In the genomic region with DNA sequence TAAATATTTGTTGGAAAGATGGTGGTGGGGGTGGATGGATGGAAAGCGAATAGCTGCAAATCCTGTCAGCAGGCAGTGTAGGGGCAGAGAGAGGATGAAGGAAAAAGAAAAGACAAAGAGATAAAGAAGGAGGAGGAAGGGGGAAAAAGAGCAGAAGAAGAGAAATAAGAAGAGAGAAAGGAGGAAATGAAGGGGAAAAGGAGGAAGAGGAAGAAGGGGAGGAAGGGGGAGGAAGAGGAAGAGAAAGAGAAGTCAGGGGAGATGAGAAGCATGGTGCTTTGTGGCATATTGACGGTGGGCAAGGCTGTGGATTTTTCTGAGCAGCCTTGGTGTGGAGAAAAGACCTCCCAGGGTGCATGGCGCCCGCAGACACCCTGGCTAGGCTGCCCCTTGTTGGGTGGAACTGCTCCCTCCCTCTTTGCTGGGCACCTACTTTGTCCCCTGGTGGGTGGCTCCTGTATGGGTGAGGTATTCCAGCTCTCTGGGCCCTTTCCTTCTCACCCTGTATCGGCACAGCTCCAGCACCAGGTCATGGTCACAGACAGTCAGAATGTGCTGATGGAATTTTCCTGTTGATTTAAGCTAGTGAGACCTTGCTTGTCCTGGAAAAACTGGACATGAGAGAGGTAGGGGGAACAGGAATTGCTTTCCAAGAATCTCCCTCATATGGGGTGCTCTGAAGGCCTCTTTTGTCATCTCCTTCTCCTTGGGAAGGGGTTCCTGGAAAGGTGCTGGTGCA, we compare ENCODE assay signal across 2 cellular contexts.
TF ChIP-seq lines count a peak whose summit lies in the region.

No MANE protein-coding gene starts in this region.

TF ChIP-seq in HEK293, 187 proteins besides CTCF, POLR2A, EP300 and RAD21:
- TF ChIP-seq ZNF366 (tag by site-specific recombination; conservative IDR thresholded peaks at IDR 0.05) (peak; percentile 62), GLIS1 (tag by site-specific recombination; IDR thresholded peaks at IDR 0.05) (peak; percentile 34; the same call in 1 of the 2 replicates), ZNF473 (tag by site-specific recombination; IDR thresholded peaks at IDR 0.05) (0 out of 2 replicates have a peak, but pooled peaks have one; percentile 60), ZNF776 (tag by site-specific recombination; IDR thresholded peaks at IDR 0.05; ENCODE audit: borderline replicate concordance) (peak; percentile 73; the same call in 1 of the 2 replicates), ZNF561 (tag by site-specific recombination; IDR thresholded peaks at IDR 0.05; ENCODE audit: borderline replicate concordance) (no peak), HOXA7 (CRISPR knock-in tag; IDR thresholded peaks at IDR 0.05; ENCODE audit: borderline replicate concordance) (no peak), ZNF701 (tag by site-specific recombination; IDR thresholded peaks at IDR 0.05) (no peak), ZNF664 (tag by site-specific recombination; IDR thresholded peaks at IDR 0.05) (no peak)
- TF ChIP-seq, protein P1, sequence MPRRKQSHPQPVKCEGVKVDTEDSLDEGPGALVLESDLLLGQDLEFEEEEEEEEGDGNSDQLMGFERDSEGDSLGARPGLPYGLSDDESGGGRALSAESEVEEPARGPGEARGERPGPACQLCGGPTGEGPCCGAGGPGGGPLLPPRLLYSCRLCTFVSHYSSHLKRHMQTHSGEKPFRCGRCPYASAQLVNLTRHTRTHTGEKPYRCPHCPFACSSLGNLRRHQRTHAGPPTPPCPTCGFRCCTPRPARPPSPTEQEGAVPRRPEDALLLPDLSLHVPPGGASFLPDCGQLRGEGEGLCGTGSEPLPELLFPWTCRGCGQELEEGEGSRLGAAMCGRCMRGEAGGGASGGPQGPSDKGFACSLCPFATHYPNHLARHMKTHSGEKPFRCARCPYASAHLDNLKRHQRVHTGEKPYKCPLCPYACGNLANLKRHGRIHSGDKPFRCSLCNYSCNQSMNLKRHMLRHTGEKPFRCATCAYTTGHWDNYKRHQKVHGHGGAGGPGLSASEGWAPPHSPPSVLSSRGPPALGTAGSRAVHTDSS (tag by site-specific recombination; IDR thresholded peaks at IDR 0.05): peak; percentile 60
- TF ChIP-seq, protein P2, sequence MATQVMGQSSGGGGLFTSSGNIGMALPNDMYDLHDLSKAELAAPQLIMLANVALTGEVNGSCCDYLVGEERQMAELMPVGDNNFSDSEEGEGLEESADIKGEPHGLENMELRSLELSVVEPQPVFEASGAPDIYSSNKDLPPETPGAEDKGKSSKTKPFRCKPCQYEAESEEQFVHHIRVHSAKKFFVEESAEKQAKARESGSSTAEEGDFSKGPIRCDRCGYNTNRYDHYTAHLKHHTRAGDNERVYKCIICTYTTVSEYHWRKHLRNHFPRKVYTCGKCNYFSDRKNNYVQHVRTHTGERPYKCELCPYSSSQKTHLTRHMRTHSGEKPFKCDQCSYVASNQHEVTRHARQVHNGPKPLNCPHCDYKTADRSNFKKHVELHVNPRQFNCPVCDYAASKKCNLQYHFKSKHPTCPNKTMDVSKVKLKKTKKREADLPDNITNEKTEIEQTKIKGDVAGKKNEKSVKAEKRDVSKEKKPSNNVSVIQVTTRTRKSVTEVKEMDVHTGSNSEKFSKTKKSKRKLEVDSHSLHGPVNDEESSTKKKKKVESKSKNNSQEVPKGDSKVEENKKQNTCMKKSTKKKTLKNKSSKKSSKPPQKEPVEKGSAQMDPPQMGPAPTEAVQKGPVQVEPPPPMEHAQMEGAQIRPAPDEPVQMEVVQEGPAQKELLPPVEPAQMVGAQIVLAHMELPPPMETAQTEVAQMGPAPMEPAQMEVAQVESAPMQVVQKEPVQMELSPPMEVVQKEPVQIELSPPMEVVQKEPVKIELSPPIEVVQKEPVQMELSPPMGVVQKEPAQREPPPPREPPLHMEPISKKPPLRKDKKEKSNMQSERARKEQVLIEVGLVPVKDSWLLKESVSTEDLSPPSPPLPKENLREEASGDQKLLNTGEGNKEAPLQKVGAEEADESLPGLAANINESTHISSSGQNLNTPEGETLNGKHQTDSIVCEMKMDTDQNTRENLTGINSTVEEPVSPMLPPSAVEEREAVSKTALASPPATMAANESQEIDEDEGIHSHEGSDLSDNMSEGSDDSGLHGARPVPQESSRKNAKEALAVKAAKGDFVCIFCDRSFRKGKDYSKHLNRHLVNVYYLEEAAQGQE (tag by site-specific recombination; IDR thresholded peaks at IDR 0.05): no peak

TF ChIP-seq in K562, 482 proteins besides CTCF, POLR2A, EP300 and RAD21:
- TF ChIP-seq CSDE1 (IDR thresholded peaks at IDR 0.05): no peak
- TF ChIP-seq SRSF3 (IDR thresholded peaks at IDR 0.05; ENCODE audit: insufficient read depth, low read length): no peak
- TF ChIP-seq NRF1 (conservative IDR thresholded peaks at IDR 0.05 in 1 of 2, IDR thresholded peaks at IDR 0.05 in 1 of 2): no peak
- no peak for TF ChIP-seq POLR2AphosphoS5 (IDR thresholded peaks at IDR 0.05; ENCODE audit: control insufficient read depth, insufficient read depth, low read depth, low read length)
- no peak for TF ChIP-seq TAF9B (IDR thresholded peaks at IDR 0.05; ENCODE audit: partially characterized antibody)
- no peak for TF ChIP-seq MEF2D (tag; conservative IDR thresholded peaks at IDR 0.05; ENCODE audit: low read depth)
- TF ChIP-seq CHD2 (IDR thresholded peaks at IDR 0.05; ENCODE audit: low read depth, low read length): no peak
- TF ChIP-seq RUNX1 (IDR thresholded peaks at IDR 0.05; ENCODE audit: low read depth): no peak
- TF ChIP-seq, protein P3, sequence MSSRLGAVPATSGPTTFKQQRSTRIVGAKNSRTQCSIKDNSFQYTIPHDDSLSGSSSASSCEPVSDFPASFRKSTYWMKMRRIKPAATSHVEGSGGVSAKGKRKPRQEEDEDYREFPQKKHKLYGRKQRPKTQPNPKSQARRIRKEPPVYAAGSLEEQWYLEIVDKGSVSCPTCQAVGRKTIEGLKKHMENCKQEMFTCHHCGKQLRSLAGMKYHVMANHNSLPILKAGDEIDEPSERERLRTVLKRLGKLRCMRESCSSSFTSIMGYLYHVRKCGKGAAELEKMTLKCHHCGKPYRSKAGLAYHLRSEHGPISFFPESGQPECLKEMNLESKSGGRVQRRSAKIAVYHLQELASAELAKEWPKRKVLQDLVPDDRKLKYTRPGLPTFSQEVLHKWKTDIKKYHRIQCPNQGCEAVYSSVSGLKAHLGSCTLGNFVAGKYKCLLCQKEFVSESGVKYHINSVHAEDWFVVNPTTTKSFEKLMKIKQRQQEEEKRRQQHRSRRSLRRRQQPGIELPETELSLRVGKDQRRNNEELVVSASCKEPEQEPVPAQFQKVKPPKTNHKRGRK (tag; IDR thresholded peaks at IDR 0.05): peak; percentile 40; the same call in 1 of the 2 replicates
- TF ChIP-seq, protein P4, sequence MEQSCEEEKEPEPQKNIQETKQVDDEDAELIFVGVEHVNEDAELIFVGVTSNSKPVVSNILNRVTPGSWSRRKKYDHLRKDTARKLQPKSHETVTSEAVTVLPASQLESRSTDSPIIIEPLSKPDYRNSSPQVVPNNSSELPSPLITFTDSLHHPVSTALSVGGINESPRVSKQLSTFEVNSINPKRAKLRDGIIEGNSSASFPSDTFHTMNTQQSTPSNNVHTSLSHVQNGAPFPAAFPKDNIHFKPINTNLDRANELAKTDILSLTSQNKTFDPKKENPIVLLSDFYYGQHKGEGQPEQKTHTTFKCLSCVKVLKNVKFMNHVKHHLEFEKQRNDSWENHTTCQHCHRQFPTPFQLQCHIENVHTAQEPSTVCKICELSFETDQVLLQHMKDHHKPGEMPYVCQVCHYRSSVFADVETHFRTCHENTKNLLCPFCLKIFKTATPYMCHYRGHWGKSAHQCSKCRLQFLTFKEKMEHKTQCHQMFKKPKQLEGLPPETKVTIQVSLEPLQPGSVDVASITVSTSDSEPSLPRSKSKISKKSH (CRISPR knock-in tag; IDR thresholded peaks at IDR 0.05): no peak
- 0 out of 2 replicates have a peak, but pooled peaks have one; percentile 1 for TF ChIP-seq SPI1 (IDR thresholded peaks at IDR 0.05; ENCODE audit: borderline replicate concordance, low read depth, low read length)
- no peak for TF ChIP-seq HMG20B (CRISPR knock-in tag; IDR thresholded peaks at IDR 0.05)
- TF ChIP-seq CBFB (CRISPR knock-in tag; IDR thresholded peaks at IDR 0.05): no peak
- TF ChIP-seq, protein P5, sequence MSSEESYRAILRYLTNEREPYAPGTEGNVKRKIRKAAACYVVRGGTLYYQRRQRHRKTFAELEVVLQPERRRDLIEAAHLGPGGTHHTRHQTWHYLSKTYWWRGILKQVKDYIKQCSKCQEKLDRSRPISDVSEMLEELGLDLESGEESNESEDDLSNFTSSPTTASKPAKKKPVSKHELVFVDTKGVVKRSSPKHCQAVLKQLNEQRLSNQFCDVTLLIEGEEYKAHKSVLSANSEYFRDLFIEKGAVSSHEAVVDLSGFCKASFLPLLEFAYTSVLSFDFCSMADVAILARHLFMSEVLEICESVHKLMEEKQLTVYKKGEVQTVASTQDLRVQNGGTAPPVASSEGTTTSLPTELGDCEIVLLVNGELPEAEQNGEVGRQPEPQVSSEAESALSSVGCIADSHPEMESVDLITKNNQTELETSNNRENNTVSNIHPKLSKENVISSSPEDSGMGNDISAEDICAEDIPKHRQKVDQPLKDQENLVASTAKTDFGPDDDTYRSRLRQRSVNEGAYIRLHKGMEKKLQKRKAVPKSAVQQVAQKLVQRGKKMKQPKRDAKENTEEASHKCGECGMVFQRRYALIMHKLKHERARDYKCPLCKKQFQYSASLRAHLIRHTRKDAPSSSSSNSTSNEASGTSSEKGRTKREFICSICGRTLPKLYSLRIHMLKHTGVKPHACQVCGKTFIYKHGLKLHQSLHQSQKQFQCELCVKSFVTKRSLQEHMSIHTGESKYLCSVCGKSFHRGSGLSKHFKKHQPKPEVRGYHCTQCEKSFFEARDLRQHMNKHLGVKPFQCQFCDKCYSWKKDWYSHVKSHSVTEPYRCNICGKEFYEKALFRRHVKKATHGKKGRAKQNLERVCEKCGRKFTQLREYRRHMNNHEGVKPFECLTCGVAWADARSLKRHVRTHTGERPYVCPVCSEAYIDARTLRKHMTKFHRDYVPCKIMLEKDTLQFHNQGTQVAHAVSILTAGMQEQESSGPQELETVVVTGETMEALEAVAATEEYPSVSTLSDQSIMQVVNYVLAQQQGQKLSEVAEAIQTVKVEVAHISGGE (CRISPR knock-in tag; IDR thresholded peaks at IDR 0.05): no peak
- TF ChIP-seq, protein P6, sequence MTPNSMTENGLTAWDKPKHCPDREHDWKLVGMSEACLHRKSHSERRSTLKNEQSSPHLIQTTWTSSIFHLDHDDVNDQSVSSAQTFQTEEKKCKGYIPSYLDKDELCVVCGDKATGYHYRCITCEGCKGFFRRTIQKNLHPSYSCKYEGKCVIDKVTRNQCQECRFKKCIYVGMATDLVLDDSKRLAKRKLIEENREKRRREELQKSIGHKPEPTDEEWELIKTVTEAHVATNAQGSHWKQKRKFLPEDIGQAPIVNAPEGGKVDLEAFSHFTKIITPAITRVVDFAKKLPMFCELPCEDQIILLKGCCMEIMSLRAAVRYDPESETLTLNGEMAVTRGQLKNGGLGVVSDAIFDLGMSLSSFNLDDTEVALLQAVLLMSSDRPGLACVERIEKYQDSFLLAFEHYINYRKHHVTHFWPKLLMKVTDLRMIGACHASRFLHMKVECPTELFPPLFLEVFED (CRISPR knock-in tag; conservative IDR thresholded peaks at IDR 0.05): 0 out of 2 replicates have a peak, but pooled peaks have one; percentile 33
- TF ChIP-seq RFX1 (IDR thresholded peaks at IDR 0.05): no peak
- TF ChIP-seq ETV5 (CRISPR knock-in tag; IDR thresholded peaks at IDR 0.05; ENCODE audit: low read depth): no peak
- no peak for TF ChIP-seq CTBP1 (IDR thresholded peaks at IDR 0.05; ENCODE audit: borderline replicate concordance)
- TF ChIP-seq ZNF57 (CRISPR knock-in tag; IDR thresholded peaks at IDR 0.05): no peak
- TF ChIP-seq KLF1 (tag; IDR thresholded peaks at IDR 0.05): no peak
- TF ChIP-seq ELK1 (CRISPR knock-in tag; IDR thresholded peaks at IDR 0.05): no peak
